ENCODE assay signal across 24 cellular contexts in genomic region chr1:184740344-184740743, GRCh38.
"Had no signal": no experiment of that assay in that cellular context is flagged by ENCODE, and none has a peak within 500 bp of the region (broad histone marks: within the 10 kb centered on the region; RNA-seq: fewer than 3 reads in every experiment).

No MANE protein-coding gene starts in this region.

- H3K4me3 ChIP-seq: esophagus muscularis mucosa, gastroesophageal sphincter, left ventricle myocardium inferior, lung, spleen, testis, tibial nerve, upper lobe of right lung, vagina had no signal

- H3K27me3 ChIP-seq: esophagus muscularis mucosa, gastroesophageal sphincter, spleen, testis, tibial nerve, upper lobe of right lung, vagina had no signal

- H3K27me3 Mint-ChIP-seq: dendritic cell treated with granulocyte-macrophage colony-stimulating factor and Interleukin-4, amounts not matched to agents 40 ng/mL and 50 ng/mL, for 4 days; effector memory CD8-positive, alpha-beta T cell; stimulated activated memory B cell treated with anti-CD40 and anti-IgM and Interleukin-4, amounts not matched to agents 10 μg/mL and 1 μg/mL and 100 μg/mL, for 72 hours; stimulated activated naive CD8-positive, alpha-beta T cell treated with anti-CD3 and anti-CD28 coated beads, Interleukin-15, amount 100 ng/mL, for 72 hours had no signal

- H3K9me3 Mint-ChIP-seq: dendritic cell treated with granulocyte-macrophage colony-stimulating factor and Interleukin-4, amounts not matched to agents 40 ng/mL and 50 ng/mL, for 4 days; effector memory CD8-positive, alpha-beta T cell; nephron; stimulated activated memory B cell treated with anti-CD40 and anti-IgM and Interleukin-4, amounts not matched to agents 10 μg/mL and 1 μg/mL and 100 μg/mL, for 72 hours; stimulated activated naive CD8-positive, alpha-beta T cell treated with anti-CD3 and anti-CD28 coated beads, Interleukin-15, amount 100 ng/mL, for 72 hours had no signal

- H3K4me3 Mint-ChIP-seq: dendritic cell treated with granulocyte-macrophage colony-stimulating factor and Interleukin-4, amounts not matched to agents 40 ng/mL and 50 ng/mL, for 4 days; effector memory CD8-positive, alpha-beta T cell; nephron; stimulated activated memory B cell treated with anti-CD40 and anti-IgM and Interleukin-4, amounts not matched to agents 10 μg/mL and 1 μg/mL and 100 μg/mL, for 72 hours; stimulated activated naive CD8-positive, alpha-beta T cell treated with anti-CD3 and anti-CD28 coated beads, Interleukin-15, amount 100 ng/mL, for 72 hours had no signal

- H3K9me3 ChIP-seq: esophagus muscularis mucosa, gastroesophageal sphincter, left ventricle myocardium inferior, spleen, testis, tibial nerve, upper lobe of right lung, vagina had no signal

- H3K36me3 ChIP-seq: vagina had no signal

- H3K9ac ChIP-seq: parathyroid adenoma had no signal

- H3K4me1 ChIP-seq: parathyroid adenoma, testis, vagina had no signal

- DNase-seq: effector memory CD8-positive, alpha-beta T cell; glutamatergic neuron; islet precursor cell; left ventricle myocardium inferior; mesenchymal stem cell; midbrain; spleen; stimulated activated CD4-positive, alpha-beta T cell treated with anti-CD3 and anti-CD28 coated beads, Interleukin-15, amount 100 ng/mL, for 24 hours; stimulated activated CD4-positive, alpha-beta T cell treated with anti-CD3 and anti-CD28 coated beads, Interleukin-1b, Interleukin-23, amount 100 ng/mL, for 48 hours; stimulated activated CD4-positive, alpha-beta T cell treated with anti-CD3 and anti-CD28 coated beads, Interleukin-4, amount 100 ng/mL, for 24 hours; stimulated activated naive CD8-positive, alpha-beta T cell treated with anti-CD3 and anti-CD28 coated beads, Interleukin-15, amount 100 ng/mL, for 72 hours; testis; upper lobe of right lung had no signal

- ATAC-seq: effector memory CD8-positive, alpha-beta T cell; gastroesophageal sphincter; sciatic nerve; stimulated activated memory B cell treated with anti-CD40 and anti-IgM and Interleukin-4, amounts not matched to agents 10 μg/mL and 1 μg/mL and 100 μg/mL, for 72 hours; stimulated activated naive CD8-positive, alpha-beta T cell treated with anti-CD3 and anti-CD28 coated beads, Interleukin-15, amount 100 ng/mL, for 72 hours; upper lobe of right lung had no signal

- H3K27ac ChIP-seq: epithelial cell of prostate, esophagus muscularis mucosa, gastroesophageal sphincter, left ventricle myocardium inferior, parathyroid adenoma, spleen, testis, tibial nerve, upper lobe of right lung, vagina had no signal

- H3K27ac Mint-ChIP-seq: dendritic cell treated with granulocyte-macrophage colony-stimulating factor and Interleukin-4, amounts not matched to agents 40 ng/mL and 50 ng/mL, for 4 days; effector memory CD8-positive, alpha-beta T cell; nephron; stimulated activated memory B cell treated with anti-CD40 and anti-IgM and Interleukin-4, amounts not matched to agents 10 μg/mL and 1 μg/mL and 100 μg/mL, for 72 hours; stimulated activated naive CD8-positive, alpha-beta T cell treated with anti-CD3 and anti-CD28 coated beads, Interleukin-15, amount 100 ng/mL, for 72 hours had no signal

- H2AFZ ChIP-seq: parathyroid adenoma had no signal

- H3K4me1 Mint-ChIP-seq: nephron had no signal
